19 cellular contexts compared by ENCODE assay signal in genomic region chr13:91405240-91405639, GRCh38. TPM values are rescaled to one million over a fixed set of nuclear protein-coding genes. Genes with fewer than 3 reads are reported as not detected.
A peak's percentile ranks its signal among the peaks of the same experiment; 100 is the strongest.
DNase-seq lines count a peak whose midpoint lies in the region; ATAC-seq and FAIRE-seq lines count a peak whose summit lies in the region.
"Had no signal": no experiment of that assay in that cellular context is flagged by ENCODE, and none has a peak within 500 bp of the region (broad histone marks: within the 10 kb centered on the region; RNA-seq: fewer than 3 reads in every experiment).

No MANE protein-coding gene starts in this region.

- no peaks in the 10 kb centered on the region for H3K36me3 ChIP-seq in small intestine (ENCODE audit: control insufficient read depth in 2 of 2, insufficient read depth in 2 of 2, low read length in 2 of 2)
- H3K36me3 ChIP-seq: sigmoid colon had no signal

- H3K4me3 Mint-ChIP-seq in T-helper 2 cell treated with Interferon-gamma antibody and Interleukin-4, amounts not matched to agents 5 μg/mL and 100 μg/mL, for 36 hours: no peak overlapping the region
- H3K4me3 Mint-ChIP-seq: activated CD8-positive, alpha-beta T cell treated with anti-CD3 and anti-CD28 coated beads for 36 hours had no signal

- 81 to 85% (median 82%) methylated on average over 6 of the region's 6 CpGs for WGBS in small intestine, 3 donors

- no peak overlapping the region for H3K27ac ChIP-seq in small intestine (ENCODE audit: low read depth in 1 of 2, low read length in 1 of 2)
- H3K27ac ChIP-seq: sigmoid colon had no signal

- no peaks in the 10 kb centered on the region for H3K9me3 ChIP-seq in small intestine (ENCODE audit: control insufficient read depth, low read depth)
- H3K9me3 ChIP-seq: sigmoid colon had no signal

- no peak overlapping the region for H3K27ac Mint-ChIP-seq in T-helper 2 cell treated with Interferon-gamma antibody and Interleukin-4, amounts not matched to agents 5 μg/mL and 100 μg/mL, for 36 hours
- H3K27ac Mint-ChIP-seq: activated CD8-positive, alpha-beta T cell treated with anti-CD3 and anti-CD28 coated beads for 36 hours had no signal

- no peaks in the 10 kb centered on the region for H3K9me3 Mint-ChIP-seq in T-helper 2 cell treated with Interferon-gamma antibody and Interleukin-4, amounts not matched to agents 5 μg/mL and 100 μg/mL, for 36 hours
- H3K9me3 Mint-ChIP-seq: activated CD8-positive, alpha-beta T cell treated with anti-CD3 and anti-CD28 coated beads for 36 hours had no signal

- no peaks in the 10 kb centered on the region for H3K4me1 ChIP-seq in small intestine (ENCODE audit: control insufficient read depth in 2 of 2, insufficient read depth in 1 of 2, low read depth in 1 of 2, low read length in 1 of 2)
- H3K4me1 ChIP-seq: sigmoid colon had no signal

- H3K4me3 ChIP-seq in small intestine (ENCODE audit: low read depth in 1 of 2, low read length in 2 of 2): no peak overlapping the region
- H3K4me3 ChIP-seq: sigmoid colon had no signal

- no peaks in the 10 kb centered on the region for H3K36me3 Mint-ChIP-seq in T-helper 2 cell treated with Interferon-gamma antibody and Interleukin-4, amounts not matched to agents 5 μg/mL and 100 μg/mL, for 36 hours (ENCODE audit: low read depth)

- peaks cover 51% of the 10 kb centered on the region for H3K27me3 Mint-ChIP-seq in T-helper 2 cell treated with Interferon-gamma antibody and Interleukin-4, amounts not matched to agents 5 μg/mL and 100 μg/mL, for 36 hours (ENCODE audit: low read depth)

- H3K4me1 Mint-ChIP-seq in T-helper 2 cell treated with Interferon-gamma antibody and Interleukin-4, amounts not matched to agents 5 μg/mL and 100 μg/mL, for 36 hours (ENCODE audit: low read depth): no peaks in the 10 kb centered on the region

- intact Hi-C loops in sciatic nerve (cut with DNase I): no loop called here

- no peak for FAIRE-seq in small intestine (lab: Jason Lieb, UNC)
- FAIRE-seq: astrocyte had no signal

- ATAC-seq in GM18868 (IDR thresholded peaks at IDR 0.05; ENCODE audit: unreplicated experiment) (peak; percentile 68), GM21447 (IDR thresholded peaks at IDR 0.05; ENCODE audit: unreplicated experiment) (peak; percentile 81), HG02973 (IDR thresholded peaks at IDR 0.05; ENCODE audit: unreplicated experiment) (peak; percentile 58), HG03521 (IDR thresholded peaks at IDR 0.05; ENCODE audit: unreplicated experiment) (peak; percentile 55), sciatic nerve (no peak)
- ATAC-seq: activated CD8-positive, alpha-beta T cell treated with anti-CD3 and anti-CD28 coated beads for 36 hours had no signal

- no peak for DNase-seq in sciatic nerve (ENCODE audit: low spot score)
- no peak for DNase-seq in T-helper 2 cell treated with Interferon-gamma antibody and Interleukin-4, amounts not matched to agents 5 μg/mL and 100 μg/mL, for 36 hours (ENCODE audit: low spot score)
- DNase-seq in small intestine: no peak
- no peak for DNase-seq in NCI-H2227 treated with DMSO at 0.1 percent for 48 hours (lab: John Stamatoyannopoulos, UW)
- DNase-seq: activated CD8-positive, alpha-beta T cell treated with anti-CD3 and anti-CD28 coated beads for 36 hours; activated effector memory CD4-positive, alpha-beta T cell treated with Interleukin-2 at 50 U/mL for 16 hours; AML-193; DMS153; H7; mammary epithelial cell; NCI-H2081; sigmoid colon had no signal

- H3K27me3 ChIP-seq in small intestine (ENCODE audit: control insufficient read depth in 2 of 2, insufficient read depth in 2 of 2, low read length in 2 of 2): peaks cover 0 to 2% of the 10 kb centered on the region in 2 donors

RNA-seq across cellular contexts. Expression of gene GPC5, which starts 6.8 kb away (rescaled TPM):
- 2.5 TPM for total RNA-seq in sciatic nerve
- polyA plus RNA-seq in small intestine: under 1 TPM in 1 of 3 donors, not detected in 2; 0.18 TPM
- total RNA-seq: T-helper 2 cell treated with Interferon-gamma antibody and Interleukin-4, amounts not matched to agents 100 ng/mL and 5 ng/mL, for 36 hours had no signal
- polyA plus RNA-seq: fibroblast of lung had no signal

RNA-seq across cellular contexts. Expression of gene MIR17HG, which starts 57.8 kb away (rescaled TPM):
- 6.4 TPM for total RNA-seq in sciatic nerve
- polyA plus RNA-seq in small intestine: 1 to 10 TPM in 2 of 3 donors, under 1 TPM in 1; 0.67 to 2.2 (median 1.4) TPM
